ENCODE assay signal across 19 cellular contexts in genomic region chr15:101808201-101808600, GRCh38. TPM values are rescaled to one million over a fixed set of nuclear protein-coding genes. Genes with fewer than 3 reads are reported as not detected.
DNase-seq lines count a peak whose midpoint lies in the region; ATAC-seq, FAIRE-seq and TF ChIP-seq lines count a peak whose summit lies in the region.
"Had no signal": no experiment of that assay in that cellular context is flagged by ENCODE, and none has a peak within 500 bp of the region (broad histone marks: within the 10 kb centered on the region; RNA-seq: fewer than 3 reads in every experiment).

No MANE protein-coding gene starts in this region.

- DNase-seq in AG08395 (ENCODE audit: low spot score), result peak; percentile 15
- DNase-seq in H54 (ENCODE audit: insufficient read length, low spot score), result no peak
- DNase-seq in T1000 (lab: John Stamatoyannopoulos, UW), result peak; percentile 2
- peak; percentile 91 for DNase-seq in glomerular visceral epithelial cell (ENCODE audit: extremely low spot score)
- DNase-seq in central memory CD4-positive, alpha-beta T cell, result no peak
- DNase-seq in NCI-H1436 treated with DMSO at 0.1 percent for 48 hours (lab: John Stamatoyannopoulos, UW), result no peak
- no peak for DNase-seq in activated naive CD4-positive, alpha-beta T cell treated with anti-CD3 and anti-CD28 coated beads, Interleukin-2, amount 50 U/mL, for 72 hours (ENCODE audit: low spot score in 2 of 2)
- DNase-seq: activated CD4-positive, CD25-positive, alpha-beta regulatory T cell; body of pancreas; dorsolateral prefrontal cortex; esophagus squamous epithelium; NCI-H2081 treated with DMSO at 0.1 percent for 48 hours; ovary; upper lobe of right lung had no signal

- H3K27ac Mint-ChIP-seq in activated naive CD4-positive, alpha-beta T cell treated with anti-CD3 and anti-CD28 coated beads, Interleukin-2, amount 50 U/mL, for 72 hours, result no peak overlapping the region
- H3K27ac Mint-ChIP-seq: B cell; stimulated activated effector memory CD8-positive, alpha-beta T cell treated with anti-CD3 and anti-CD28 coated beads, Interleukin-12 subunit alpha, Interleukin-12 subunit beta, amount 100 ng/mL, for 72 hours had no signal

- H3K36me3 Mint-ChIP-seq in activated naive CD4-positive, alpha-beta T cell treated with anti-CD3 and anti-CD28 coated beads, Interleukin-2, amount 50 U/mL, for 72 hours, result no peaks in the 10 kb centered on the region
- H3K36me3 Mint-ChIP-seq: stimulated activated effector memory CD8-positive, alpha-beta T cell treated with anti-CD3 and anti-CD28 coated beads, Interleukin-12 subunit alpha, Interleukin-12 subunit beta, amount 100 ng/mL, for 72 hours had no signal

- H3K9me3 Mint-ChIP-seq in activated naive CD4-positive, alpha-beta T cell treated with anti-CD3 and anti-CD28 coated beads, Interleukin-2, amount 50 U/mL, for 72 hours, result peaks cover 0 to 4% of the 10 kb centered on the region in 2 donors
- H3K9me3 Mint-ChIP-seq: stimulated activated effector memory CD8-positive, alpha-beta T cell treated with anti-CD3 and anti-CD28 coated beads, Interleukin-12 subunit alpha, Interleukin-12 subunit beta, amount 100 ng/mL, for 72 hours had no signal

- peak; percentile 66 for FAIRE-seq in H54 (lab: Jason Lieb, UNC)

- TF ChIP-seq POLR2A in H54 (IDR thresholded peaks at IDR 0.05; ENCODE audit: low read depth, low read length), result no peak

- no peak for ATAC-seq in HG03139 (IDR thresholded peaks at IDR 0.05; ENCODE audit: unreplicated experiment)
- no peak for ATAC-seq in activated naive CD4-positive, alpha-beta T cell treated with anti-CD3 and anti-CD28 coated beads, Interleukin-2, amount 50 U/mL, for 72 hours
- ATAC-seq: body of pancreas, left lobe of liver, Panc1, upper lobe of right lung had no signal

RNA-seq across cellular contexts. Expression of gene OR4F15, which starts 3.8 kb away (rescaled TPM):
- total RNA-seq in activated naive CD4-positive, alpha-beta T cell treated with anti-CD3 and anti-CD28 coated beads, Interleukin-2, amount 50 U/mL, for 72 hours, result not detected
- total RNA-seq: B cell, body of pancreas, dorsolateral prefrontal cortex, left lobe of liver, ovary, upper lobe of right lung had no signal

RNA-seq across cellular contexts. Expression of gene OR4F6, which starts 4.9 kb away (rescaled TPM):
- not detected for total RNA-seq in activated naive CD4-positive, alpha-beta T cell treated with anti-CD3 and anti-CD28 coated beads, Interleukin-2, amount 50 U/mL, for 72 hours
- total RNA-seq: B cell, body of pancreas, esophagus squamous epithelium, left lobe of liver, ovary, upper lobe of right lung had no signal

Comparison
In these comparisons a context has a peak if more than half of its experiments do, and no peak if none do; other contexts are left out.
1. DNase-seq: peak in AG08395 (single experiment), T1000 (single experiment) and glomerular visceral epithelial cell (single experiment); none in H54 (single experiment), central memory CD4-positive, alpha-beta T cell (single experiment), NCI-H1436 treated with DMSO at 0.1 percent for 48 hours (single experiment) and activated naive CD4-positive, alpha-beta T cell treated with anti-CD3 and anti-CD28 coated beads, Interleukin-2, amount 50 U/mL, for 72 hours (0 of 2).